ENCODE assay signal across 24 cellular contexts in the genomic region with DNA sequence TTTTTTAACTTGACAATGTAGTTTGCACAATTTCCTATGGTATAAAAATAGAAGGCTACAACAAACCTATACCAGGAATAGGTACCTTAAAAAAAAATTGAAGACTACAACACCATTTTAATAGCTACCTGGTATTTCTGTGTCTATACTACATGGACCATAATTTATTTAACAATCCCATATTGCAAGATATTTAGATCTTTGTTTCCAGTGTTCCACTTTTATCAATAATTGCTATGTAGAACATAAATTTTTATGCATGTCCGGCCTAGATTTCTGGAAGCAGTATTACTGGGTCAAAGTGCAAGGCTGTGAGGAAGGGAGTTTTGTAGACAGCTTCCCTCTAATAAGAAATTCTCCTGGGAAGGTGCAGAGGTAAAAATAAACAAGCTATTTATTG. TPM values are rescaled to one million over a fixed set of nuclear protein-coding genes. Genes with fewer than 3 reads are reported as not detected.
DNase-seq lines count a peak whose midpoint lies in the region; ATAC-seq and TF ChIP-seq lines count a peak whose summit lies in the region.
"Had no signal": no experiment of that assay in that cellular context is flagged by ENCODE, and none has a peak within 500 bp of the region (broad histone marks: within the 10 kb centered on the region; RNA-seq: fewer than 3 reads in every experiment).

No MANE protein-coding gene starts in this region.

- no peak overlapping the region; the same call in 1 of the 2 replicates for H3K9ac ChIP-seq in MM.1S (ENCODE audit: low read length)
- H3K9ac ChIP-seq in colonic mucosa (ENCODE audit: low read depth in 2 of 2, low read length in 2 of 2), result no peak overlapping the region
- no peak overlapping the region for H3K9ac ChIP-seq in subcutaneous abdominal adipose tissue (ENCODE audit: low read length in 5 of 5)

- no peaks in the 10 kb centered on the region for H3K27me3 Mint-ChIP-seq in activated naive CD8-positive, alpha-beta T cell treated with anti-CD3 and anti-CD28 coated beads for 36 hours
- H3K27me3 Mint-ChIP-seq in activated naive CD8-positive, alpha-beta T cell treated with anti-CD3 and anti-CD28 coated beads, Interleukin-2, amount 50 U/mL, for 24 hours, result peaks cover 2% of the 10 kb centered on the region
- H3K27me3 Mint-ChIP-seq in CD8-positive, alpha-beta memory T cell, result peaks cover 0 to 5% of the 10 kb centered on the region in 2 donors
- H3K27me3 Mint-ChIP-seq: B cell had no signal

- H3K4me1 ChIP-seq in MM.1S (ENCODE audit: low read length) (peaks cover 18% of the 10 kb centered on the region), colonic mucosa (no peaks in the 10 kb centered on the region), subcutaneous abdominal adipose tissue (ENCODE audit: control insufficient read depth in 5 of 5, insufficient read depth in 5 of 5, low read length in 5 of 5) (peaks cover 3 to 37% (median 23%) of the 10 kb centered on the region in 5 donors), suprapubic skin (peaks cover 24% of the 10 kb centered on the region)
- peaks cover 18% of the 10 kb centered on the region for H3K4me1 ChIP-seq in CD8-positive, alpha-beta memory T cell (ENCODE audit: insufficient read depth, low read length)

- WGBS in suprapubic skin, result 65% methylated on average over 1 of the region's 1 CpG

- no peak for DNase-seq in activated naive CD8-positive, alpha-beta T cell treated with anti-CD3 and anti-CD28 coated beads for 36 hours
- DNase-seq in activated naive CD8-positive, alpha-beta T cell treated with anti-CD3 and anti-CD28 coated beads, Interleukin-2, amount 50 U/mL, for 24 hours, result no peak
- no peak for DNase-seq in MM.1S
- DNase-seq in colonic mucosa, result no peak
- DNase-seq in NCI-H82 (lab: John Stamatoyannopoulos, UW), result no peak
- no peak for DNase-seq in CD8-positive, alpha-beta memory T cell
- no peak for DNase-seq in suprapubic skin (ENCODE audit: low spot score in 2 of 2)
- DNase-seq: Caco-2, DMS 273 treated with DMSO at 0.1 percent for 48 hours, DMS79 treated with DMSO at 0.1 percent for 48 hours, GOT3, HCEC 1CT, KG1, NCI-H1105, NCI-H146, NCI-H2029, NCI-H226, NCI-H524, NCI-H774 had no signal

- POLR2A ChIA-PET in CD8-positive, alpha-beta memory T cell (lab: Charles Lee), result interaction anchor here (0.5 to 2.9 kb wide), 4 partner anchors 16 to 132 kb away, joined by 3 to 26 read pairs (median 4); partner anchors contain the start of genes PCK2, RNF31 and TINF2

- H3K27me3 ChIP-seq in MM.1S (replicated peaks; ENCODE audit: insufficient read depth, low read length) (no peaks in the 10 kb centered on the region), colonic mucosa (no peaks in the 10 kb centered on the region), subcutaneous abdominal adipose tissue (ENCODE audit: control insufficient read depth in 5 of 5, insufficient read depth in 4 of 5, low read length in 5 of 5) (no peaks in the 10 kb centered on the region), suprapubic skin (no peaks in the 10 kb centered on the region)
- H3K27me3 ChIP-seq in CD8-positive, alpha-beta memory T cell (ENCODE audit: insufficient read depth, low read length, poor library complexity, severe bottlenecking), result no peaks in the 10 kb centered on the region
- H3K27me3 ChIP-seq: SJSA1 had no signal

- H3K9me3 ChIP-seq in MM.1S (replicated peaks; ENCODE audit: insufficient read depth, low read length) (no peaks in the 10 kb centered on the region), colonic mucosa (no peaks in the 10 kb centered on the region), subcutaneous abdominal adipose tissue (ENCODE audit: control insufficient read depth in 5 of 5, low read length in 5 of 5) (no peaks in the 10 kb centered on the region), suprapubic skin (no peaks in the 10 kb centered on the region)
- no peaks in the 10 kb centered on the region for H3K9me3 ChIP-seq in CD8-positive, alpha-beta memory T cell (ENCODE audit: low read length)
- H3K9me3 ChIP-seq: SJSA1 had no signal

- peaks cover 21% of the 10 kb centered on the region for H3K4me1 Mint-ChIP-seq in activated naive CD8-positive, alpha-beta T cell treated with anti-CD3 and anti-CD28 coated beads for 36 hours
- peaks cover 33% of the 10 kb centered on the region for H3K4me1 Mint-ChIP-seq in activated naive CD8-positive, alpha-beta T cell treated with anti-CD3 and anti-CD28 coated beads, Interleukin-2, amount 50 U/mL, for 24 hours
- H3K4me1 Mint-ChIP-seq in CD8-positive, alpha-beta memory T cell, result peaks cover 16 to 23% (median 16%) of the 10 kb centered on the region in 3 donors

- no peak for TF ChIP-seq EP300 in suprapubic skin (IDR thresholded peaks at IDR 0.05)

- peak overlapping the region; percentile 25 for H3K27ac Mint-ChIP-seq in activated naive CD8-positive, alpha-beta T cell treated with anti-CD3 and anti-CD28 coated beads for 36 hours
- no peak overlapping the region for H3K27ac Mint-ChIP-seq in activated naive CD8-positive, alpha-beta T cell treated with anti-CD3 and anti-CD28 coated beads, Interleukin-2, amount 50 U/mL, for 24 hours
- H3K27ac Mint-ChIP-seq in CD8-positive, alpha-beta memory T cell, result peak overlapping the region in 4 of 8 donors; percentile 48 to 84 (median 72)
- H3K27ac Mint-ChIP-seq: B cell had no signal

- no peak for ATAC-seq in activated naive CD8-positive, alpha-beta T cell treated with anti-CD3 and anti-CD28 coated beads, Interleukin-2, amount 50 U/mL, for 24 hours
- ATAC-seq: Right ventricle myocardium inferior had no signal

- H4K20me1 ChIP-seq in MM.1S (ENCODE audit: insufficient read depth, low read length), result no peaks in the 10 kb centered on the region

- CTCF ChIA-PET in CD8-positive, alpha-beta memory T cell (lab: Charles Lee), result interaction anchor here (0.7 to 11.6 kb wide), 13 partner anchors 7 to 478 kb away, joined by 3 to 185 read pairs (median 13); partner anchors contain the start of genes EMC9, IRF9, PCK2 and PSME1

- H3K4me3 Mint-ChIP-seq in activated naive CD8-positive, alpha-beta T cell treated with anti-CD3 and anti-CD28 coated beads for 36 hours, result no peak overlapping the region
- H3K4me3 Mint-ChIP-seq in activated naive CD8-positive, alpha-beta T cell treated with anti-CD3 and anti-CD28 coated beads, Interleukin-2, amount 50 U/mL, for 24 hours, result no peak overlapping the region
- peak overlapping the region in 1 of 7 donors; percentile 16 for H3K4me3 Mint-ChIP-seq in CD8-positive, alpha-beta memory T cell
- H3K4me3 Mint-ChIP-seq: B cell had no signal

- no peak overlapping the region for H2AFZ ChIP-seq in MM.1S (ENCODE audit: low read length)

- no peaks in the 10 kb centered on the region for H3K9me3 Mint-ChIP-seq in activated naive CD8-positive, alpha-beta T cell treated with anti-CD3 and anti-CD28 coated beads for 36 hours
- H3K9me3 Mint-ChIP-seq in activated naive CD8-positive, alpha-beta T cell treated with anti-CD3 and anti-CD28 coated beads, Interleukin-2, amount 50 U/mL, for 24 hours, result no peaks in the 10 kb centered on the region
- no peaks in the 10 kb centered on the region for H3K9me3 Mint-ChIP-seq in CD8-positive, alpha-beta memory T cell

- intact Hi-C loops in colonic mucosa (cut with DNase I), result loop anchor here (2.0 kb wide), 1 partner anchor 52 kb away; no protein-coding TSS in a partner anchor

- no peaks in the 10 kb centered on the region for H3K9me2 ChIP-seq in MM.1S (replicated peaks; ENCODE audit: insufficient read depth, low read length)

- H3K4me2 ChIP-seq in MM.1S (ENCODE audit: low read depth, low read length), result peak overlapping the region; percentile 54; the same call in 1 of the 2 replicates

- no peak for TF ChIP-seq POLR2A in suprapubic skin (IDR thresholded peaks at IDR 0.05)

- no peaks in the 10 kb centered on the region for H3K36me3 ChIP-seq in MM.1S (replicated peaks; ENCODE audit: insufficient read depth, low read length)
- H3K36me3 ChIP-seq in colonic mucosa, result no peaks in the 10 kb centered on the region
- H3K36me3 ChIP-seq in subcutaneous abdominal adipose tissue (ENCODE audit: control insufficient read depth in 5 of 5, insufficient read depth in 5 of 5, low read length in 5 of 5), result no peaks in the 10 kb centered on the region
- H3K36me3 ChIP-seq in CD8-positive, alpha-beta memory T cell (ENCODE audit: insufficient read depth, low read length), result no peaks in the 10 kb centered on the region
- no peaks in the 10 kb centered on the region for H3K36me3 ChIP-seq in suprapubic skin
- H3K36me3 ChIP-seq: SJSA1 had no signal

- H3K27ac ChIP-seq in MM.1S (ENCODE audit: low read length) (peak overlapping the region; percentile 67; the same call in 1 of the 2 replicates), colonic mucosa (peak overlapping the region; percentile 23), subcutaneous abdominal adipose tissue (ENCODE audit: low read depth, low read length) (peak overlapping the region; percentile 29), suprapubic skin (no peak overlapping the region)
- no peak overlapping the region for H3K27ac ChIP-seq in CD8-positive, alpha-beta memory T cell (ENCODE audit: low read depth, low read length)
- H3K27ac ChIP-seq: HL-60, SJSA1 had no signal

- H3K4me3 ChIP-seq in MM.1S (ENCODE audit: low read length) (no peak overlapping the region), colonic mucosa (no peak overlapping the region), subcutaneous abdominal adipose tissue (ENCODE audit: low read depth in 1 of 5, low read length in 5 of 5) (no peak overlapping the region), suprapubic skin (no peak overlapping the region)
- no peak overlapping the region for H3K4me3 ChIP-seq in CD8-positive, alpha-beta memory T cell (ENCODE audit: low read length)
- H3K4me3 ChIP-seq: SJSA1 had no signal

- TF ChIP-seq CTCF in MM.1S (IDR thresholded peaks at IDR 0.05; ENCODE audit: low read length) (no peak), colonic mucosa (IDR thresholded peaks at IDR 0.05) (no peak), suprapubic skin (IDR thresholded peaks at IDR 0.05) (no peak)

- H3K36me3 Mint-ChIP-seq in activated naive CD8-positive, alpha-beta T cell treated with anti-CD3 and anti-CD28 coated beads for 36 hours, result peaks cover 7% of the 10 kb centered on the region
- H3K36me3 Mint-ChIP-seq in activated naive CD8-positive, alpha-beta T cell treated with anti-CD3 and anti-CD28 coated beads, Interleukin-2, amount 50 U/mL, for 24 hours (ENCODE audit: low read depth), result peaks cover 3% of the 10 kb centered on the region
- peaks cover 0 to 16% (median 0%) of the 10 kb centered on the region in 3 donors for H3K36me3 Mint-ChIP-seq in CD8-positive, alpha-beta memory T cell

- peaks cover 2% of the 10 kb centered on the region; the same call in 1 of the 2 replicates for H3K79me2 ChIP-seq in MM.1S (ENCODE audit: low read length)

- H3F3A ChIP-seq in MM.1S (ENCODE audit: insufficient read depth, low read length), result peaks cover 22% of the 10 kb centered on the region

RNA-seq across cellular contexts. Expression of gene DCAF11, which starts 4.1 kb away (rescaled TPM):
- total RNA-seq in activated naive CD8-positive, alpha-beta T cell treated with anti-CD3 and anti-CD28 coated beads for 36 hours, result 10 to 100 TPM; 56.0 to 56.7 TPM
- total RNA-seq in colonic mucosa (100 to 1,000 TPM in 1 of 2 donors, 10 to 100 TPM in 1; 89.2 to 106 TPM), suprapubic skin (10 to 100 TPM; 64.2 to 71.7 (median 68.3) TPM)
- 10 to 100 TPM; 69.0 to 72.4 TPM for total RNA-seq in CD8-positive, alpha-beta memory T cell
- 83.9 TPM for polyA plus RNA-seq in CD8-positive, alpha-beta memory T cell

RNA-seq across cellular contexts. Expression of gene NRL, which starts 4.3 kb away (rescaled TPM):
- total RNA-seq in activated naive CD8-positive, alpha-beta T cell treated with anti-CD3 and anti-CD28 coated beads for 36 hours, result 1 to 10 TPM; 1.8 to 2.6 TPM
- total RNA-seq in colonic mucosa (1 to 10 TPM in 1 of 2 donors, under 1 TPM in 1; 0.88 to 2.7 TPM), suprapubic skin (1 to 10 TPM; 2.2 to 2.9 (median 2.3) TPM)
- total RNA-seq in CD8-positive, alpha-beta memory T cell, result 1 to 10 TPM; 1.5 to 1.6 TPM
- polyA plus RNA-seq in CD8-positive, alpha-beta memory T cell, result 1.5 TPM

RNA-seq across cellular contexts. Expression of gene PCK2, which starts 16.4 kb away (rescaled TPM):
- total RNA-seq in activated naive CD8-positive, alpha-beta T cell treated with anti-CD3 and anti-CD28 coated beads for 36 hours, result 100 to 1,000 TPM; 110 TPM
- total RNA-seq in colonic mucosa, result 100 to 1,000 TPM; 133 to 173 TPM
- 10 to 100 TPM; 79.6 to 88.3 TPM for total RNA-seq in CD8-positive, alpha-beta memory T cell
- 16.9 TPM for polyA plus RNA-seq in CD8-positive, alpha-beta memory T cell
- 10 to 100 TPM in 3 of 4 donors, 1 to 10 TPM in 1; 9.2 to 25.1 (median 14.4) TPM for total RNA-seq in suprapubic skin

RNA-seq across cellular contexts. Expression of gene FITM1, which starts 20.0 kb away (rescaled TPM):
- total RNA-seq in activated naive CD8-positive, alpha-beta T cell treated with anti-CD3 and anti-CD28 coated beads for 36 hours, result under 1 TPM in 1 of 2 experiments, not detected in 1; 0.29 TPM
- total RNA-seq in colonic mucosa (1 to 10 TPM in 1 of 2 donors, under 1 TPM in 1; 0.85 to 1.5 TPM), suprapubic skin (1 to 10 TPM in 3 of 4 donors, not detected in 1; 1.7 to 3.4 (median 2.3) TPM)
- 1 to 10 TPM in 1 of 2 experiments, under 1 TPM in 1; 0.58 to 1.1 TPM for total RNA-seq in CD8-positive, alpha-beta memory T cell
- not detected for polyA plus RNA-seq in CD8-positive, alpha-beta memory T cell
- total RNA-seq: SJSA1 had no signal

RNA-seq across cellular contexts. Expression of gene PSME1, which starts 25.5 kb away (rescaled TPM):
- 100 to 1,000 TPM; 476 to 479 TPM for total RNA-seq in activated naive CD8-positive, alpha-beta T cell treated with anti-CD3 and anti-CD28 coated beads for 36 hours
- total RNA-seq in colonic mucosa, result 100 to 1,000 TPM; 199 to 235 TPM
- 100 to 1,000 TPM; 343 to 347 TPM for total RNA-seq in CD8-positive, alpha-beta memory T cell
- polyA plus RNA-seq in CD8-positive, alpha-beta memory T cell, result 1,041 TPM
- total RNA-seq in suprapubic skin, result 100 to 1,000 TPM in 2 of 4 donors, 10 to 100 TPM in 2; 72.3 to 113 (median 91.1) TPM

Comparison
In these comparisons a context has a peak if more than half of its experiments do, and no peak if none do; other contexts are left out.
1. H3K27ac ChIP-seq: peak in MM.1S (single experiment), colonic mucosa (single experiment) and subcutaneous abdominal adipose tissue (single experiment); none in CD8-positive, alpha-beta memory T cell (single experiment) and suprapubic skin (single experiment).